9 cellular contexts compared by ENCODE assay signal in genomic region chr3:9067352-9067975, GRCh38.
DNase-seq lines count a peak whose midpoint lies in the region; ATAC-seq and TF ChIP-seq lines count a peak whose summit lies in the region.
"Had no signal": no experiment of that assay in that cellular context is flagged by ENCODE, and none has a peak within 500 bp of the region (broad histone marks: within the 10 kb centered on the region; RNA-seq: fewer than 3 reads in every experiment).

No MANE protein-coding gene starts in this region.

- peak; percentile 98 for TF ChIP-seq CTCF in astrocyte of the spinal cord (IDR thresholded peaks at IDR 0.05; ENCODE audit: low read depth, low read length)

- no peak overlapping the region for H3K4me3 ChIP-seq in astrocyte of the spinal cord (ENCODE audit: low read depth, low read length)

- in situ Hi-C loops in astrocyte of the spinal cord (cut with HindIII; ENCODE audit: low sequenced_read_pairs): no loop called here

- ATAC-seq in HG02852 (IDR thresholded peaks at IDR 0.05; ENCODE audit: unreplicated experiment) (peak; percentile 61), HG03135 (IDR thresholded peaks at IDR 0.05; ENCODE audit: unreplicated experiment) (no peak)
- ATAC-seq: effector memory CD8-positive, alpha-beta T cell had no signal

- DNase-seq in activated T-cell treated with anti-CD3 and anti-CD28 coated beads for 48 hours (ENCODE audit: low read depth) (peak; percentile 2), NCI-H69 (lab: John Stamatoyannopoulos, UW) (peak; percentile 56), astrocyte of the spinal cord (ENCODE audit: low read depth, low spot score) (peak; percentile 64), hippocampal formation (lab: John Stamatoyannopoulos, UW) (peak; percentile 16 to 74), smooth muscle cell of the brain vasculature (ENCODE audit: low read depth, low spot score) (peak; percentile 32)
- DNase-seq in activated T-cell treated with anti-CD3 and anti-CD28 coated beads, Interleukin-2, amount 50 U/mL, for 1 hour: no peak
